Comparison of ENCODE assay signal across 17 cellular contexts in the genomic region with DNA sequence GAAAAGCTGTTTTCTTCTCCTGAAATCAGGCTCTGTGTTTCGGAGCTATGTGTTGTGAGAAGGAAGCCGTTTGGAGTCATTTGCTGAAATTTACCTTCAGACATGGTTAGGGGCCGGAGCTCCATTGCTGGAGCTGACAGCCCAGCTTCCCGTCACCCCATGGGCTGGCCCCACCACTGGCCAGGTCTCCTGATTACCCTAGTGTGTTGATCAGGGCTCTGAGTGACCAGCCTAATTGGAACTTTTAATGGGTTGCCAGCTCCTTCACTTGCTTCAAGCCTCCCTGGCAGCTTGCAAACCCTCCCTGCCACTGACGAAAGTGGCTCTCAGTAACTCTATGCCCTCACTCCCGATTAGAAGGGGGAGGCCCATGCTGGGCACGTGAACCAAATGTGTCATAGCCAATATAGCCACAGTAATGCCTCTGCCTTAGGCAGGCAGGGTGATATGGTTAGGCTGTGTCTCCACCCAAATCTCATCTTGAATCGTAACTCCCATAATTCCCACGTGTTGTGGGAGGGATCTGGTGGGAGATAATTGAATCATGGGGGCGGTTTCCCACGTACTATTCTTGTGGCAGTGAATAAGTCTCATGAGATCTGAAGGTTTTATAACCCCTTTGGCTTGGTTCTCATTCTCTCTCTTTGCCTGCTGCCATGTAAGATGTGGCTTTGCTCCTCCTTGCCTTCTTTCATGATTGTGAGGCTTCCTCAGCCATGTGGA.
DNase-seq lines count a peak whose midpoint lies in the region; ATAC-seq and TF ChIP-seq lines count a peak whose summit lies in the region.
"Had no signal": no experiment of that assay in that cellular context is flagged by ENCODE, and none has a peak within 500 bp of the region (broad histone marks: within the 10 kb centered on the region; RNA-seq: fewer than 3 reads in every experiment).

No MANE protein-coding gene starts in this region.

- TF ChIP-seq CTCF in BE2C (IDR thresholded peaks at IDR 0.05; ENCODE audit: low read depth, low read length) (no peak), HEK293 (tag by site-specific recombination; IDR thresholded peaks at IDR 0.05) (no peak), heart right ventricle (IDR thresholded peaks at IDR 0.05) (no peak)

- POLR2A ChIA-PET in HEK293 (lab: Yijun Ruan, JAX), result no interaction called here

- H3K27ac ChIP-seq in HEK293 (ENCODE audit: extremely low read depth, low read depth, low read length), result no peak overlapping the region
- no peak overlapping the region for H3K27ac ChIP-seq in heart right ventricle
- no peak overlapping the region for H3K27ac ChIP-seq in neuronal stem cell (replicated peaks; ENCODE audit: low read length)
- H3K27ac ChIP-seq: A549, GM23248 had no signal

- H3K36me3 ChIP-seq in BE2C (no peaks in the 10 kb centered on the region), HEK293 (ENCODE audit: control insufficient read depth in 2 of 2, insufficient read depth in 1 of 2, low read length in 2 of 2) (peaks cover 0 to 3% of the 10 kb centered on the region in 2 experiments; a peak in 1 of 3 replicates), heart right ventricle (no peaks in the 10 kb centered on the region), neuronal stem cell (replicated peaks in 1 of 2; ENCODE audit: control insufficient read depth in 2 of 2, insufficient read depth in 2 of 2, low read length in 2 of 2) (no peaks in the 10 kb centered on the region)

- DNase-seq in BE2C (peak; percentile 22), heart right ventricle (no peak), neuronal stem cell (ENCODE audit: low spot score) (no peak), SIG-M5 treated with dmso at 0.1 percent for 504 hours (lab: John Stamatoyannopoulos, UW; ENCODE audit: unreplicated experiment) (no peak)
- no peak for DNase-seq in activated T-cell treated with anti-CD3 and anti-CD28 coated beads, Interleukin-2, amount 50 U/mL, for 72 hours
- DNase-seq in activated naive CD4-positive, alpha-beta T cell treated with anti-CD3 and anti-CD28 coated beads, Interleukin-2, amount 50 U/mL, for 16 hours, result no peak
- DNase-seq: CD8-positive, alpha-beta T cell; COR-L47; DMS153; DND-41; GDM1; GM23248; H7 had no signal

- no peak overlapping the region for H3K18ac ChIP-seq in neuronal stem cell (ENCODE audit: low read length)

- no peak overlapping the region for H4K8ac ChIP-seq in neuronal stem cell (ENCODE audit: low read depth, low read length)

- H3K4me1 ChIP-seq in BE2C (peaks cover 4% of the 10 kb centered on the region; the same call in 1 of the 2 replicates), HEK293 (ENCODE audit: control insufficient read depth, insufficient read depth, low read length) (no peaks in the 10 kb centered on the region), heart right ventricle (peaks cover 0 to 13% (median 5%) of the 10 kb centered on the region in 9 donors), neuronal stem cell (ENCODE audit: control insufficient read depth in 2 of 2, insufficient read depth in 1 of 2, low read depth in 1 of 2, low read length in 2 of 2) (peaks cover 0 to 11% of the 10 kb centered on the region in 2 donors)
- H3K4me1 ChIP-seq: A549 had no signal

- no peak overlapping the region for H2AK5ac ChIP-seq in neuronal stem cell (ENCODE audit: low read depth, low read length)

- no peak overlapping the region for H2BK12ac ChIP-seq in neuronal stem cell (ENCODE audit: low read length)

- H3K27me3 ChIP-seq in BE2C (no peaks in the 10 kb centered on the region), heart right ventricle (peaks cover 0 to 5% (median 0%) of the 10 kb centered on the region in 7 donors), neuronal stem cell (ENCODE audit: control insufficient read depth in 3 of 3, insufficient read depth in 3 of 3, low read depth in 1 of 3, low read length in 3 of 3) (no peaks in the 10 kb centered on the region)

- H3K23ac ChIP-seq in neuronal stem cell (ENCODE audit: low read depth, low read length, poor library complexity), result peak overlapping the region; percentile 14

- peak in 5 of 8 donors; percentile 37 to 62 (median 49) for ATAC-seq in heart right ventricle
- no peak for ATAC-seq in activated T-cell treated with anti-CD3 and anti-CD28 coated beads, Interleukin-2, amount 50 U/mL, for 72 hours (replicated peaks in 1 of 2)
- ATAC-seq: A549; CD8-positive, alpha-beta T cell had no signal

- H3K4ac ChIP-seq in neuronal stem cell (ENCODE audit: low read length), result no peak overlapping the region

- no peak overlapping the region for H2BK5ac ChIP-seq in neuronal stem cell (ENCODE audit: low read length)

- H3K9me3 Mint-ChIP-seq in activated T-cell treated with anti-CD3 and anti-CD28 coated beads, Interleukin-2, amount 50 U/mL, for 72 hours, result no peaks in the 10 kb centered on the region
- H3K9me3 Mint-ChIP-seq: CD14-positive monocyte; CD8-positive, alpha-beta T cell; IgD-negative memory B cell had no signal

- CTCF ChIA-PET in HEK293 (lab: Yijun Ruan, JAX), result interaction anchor here (0.6 kb wide), 2 partner anchors 16 to 17 kb away, joined by 3 read pairs; no protein-coding TSS in a partner anchor

- no peaks in the 10 kb centered on the region for H3K27me3 Mint-ChIP-seq in activated T-cell treated with anti-CD3 and anti-CD28 coated beads, Interleukin-2, amount 50 U/mL, for 72 hours (ENCODE audit: low read depth)

- H3K4me3 ChIP-seq in BE2C (ENCODE audit: low read depth, low read length) (no peak overlapping the region), HEK293 (ENCODE audit: low read depth, low read length) (no peak overlapping the region), heart right ventricle (no peak overlapping the region), neuronal stem cell (ENCODE audit: low read length in 2 of 2) (no peak overlapping the region)
- H3K4me3 ChIP-seq: A549, GM23248 had no signal

- no peak overlapping the region for H2BK15ac ChIP-seq in neuronal stem cell (ENCODE audit: low read length)

- H3K9me3 ChIP-seq in BE2C (no peaks in the 10 kb centered on the region), HEK293 (ENCODE audit: control insufficient read depth, insufficient read depth, low read depth, low read length) (no peaks in the 10 kb centered on the region), heart right ventricle (no peaks in the 10 kb centered on the region), neuronal stem cell (replicated peaks in 1 of 2; ENCODE audit: control insufficient read depth in 2 of 2, insufficient read depth in 1 of 2, low read depth in 1 of 2, low read length in 2 of 2) (no peaks in the 10 kb centered on the region)
- H3K9me3 ChIP-seq: A549 had no signal

- no peaks in the 10 kb centered on the region for H3K79me1 ChIP-seq in neuronal stem cell (ENCODE audit: low read depth, low read length)

- H3K36me3 Mint-ChIP-seq in activated T-cell treated with anti-CD3 and anti-CD28 coated beads, Interleukin-2, amount 50 U/mL, for 72 hours (ENCODE audit: insufficient read depth in 2 of 2), result no peaks in the 10 kb centered on the region
- H3K36me3 Mint-ChIP-seq: CD14-positive monocyte; CD8-positive, alpha-beta T cell; IgD-negative memory B cell had no signal

- H3K4me1 Mint-ChIP-seq in activated T-cell treated with anti-CD3 and anti-CD28 coated beads, Interleukin-2, amount 50 U/mL, for 72 hours (ENCODE audit: low read depth), result no peaks in the 10 kb centered on the region
- H3K4me1 Mint-ChIP-seq: CD14-positive monocyte, IgD-negative memory B cell had no signal

- no peak overlapping the region for H3K9ac ChIP-seq in neuronal stem cell (ENCODE audit: low read depth, low read length, poor library complexity)
- H3K9ac ChIP-seq: GM23248 had no signal

- H2BK120ac ChIP-seq in neuronal stem cell (ENCODE audit: low read depth, low read length), result no peak overlapping the region

- intact Hi-C loops in heart right ventricle (cut with DNase I), result no loop called here

- H3K27ac Mint-ChIP-seq in activated T-cell treated with anti-CD3 and anti-CD28 coated beads, Interleukin-2, amount 50 U/mL, for 72 hours, result no peak overlapping the region
- H3K27ac Mint-ChIP-seq: CD14-positive monocyte; CD8-positive, alpha-beta T cell; IgD-negative memory B cell had no signal

- H2AFZ ChIP-seq in neuronal stem cell (ENCODE audit: low read length), result no peak overlapping the region
- H2AFZ ChIP-seq: GM23248 had no signal

- H3K4me3 Mint-ChIP-seq in activated T-cell treated with anti-CD3 and anti-CD28 coated beads, Interleukin-2, amount 50 U/mL, for 72 hours, result no peak overlapping the region
- H3K4me3 Mint-ChIP-seq: CD14-positive monocyte; CD8-positive, alpha-beta T cell; IgD-negative memory B cell had no signal

- WGBS in heart right ventricle, 2 donors, result 74 to 77% methylated on average over 11 of the region's 11 CpGs
- no CpG with 5 or more reads among the region's 11 CpGs for WGBS in neuronal stem cell (ENCODE audit: extremely low coverage in 2 of 2, insufficient read length in 2 of 2, insufficient replicate concordance in 1 of 2), 2 donors

- no peak overlapping the region for H4K91ac ChIP-seq in neuronal stem cell (ENCODE audit: low read depth, low read length, poor library complexity)

- H3K4me2 ChIP-seq in neuronal stem cell (ENCODE audit: insufficient read depth, low read length, poor library complexity, severe bottlenecking), result no peak overlapping the region
- H3K4me2 ChIP-seq: A549 had no signal

- H3K14ac ChIP-seq in neuronal stem cell (ENCODE audit: low read length), result no peak overlapping the region

TF ChIP-seq in HEK293, 187 proteins besides CTCF, POLR2A, EP300 and RAD21:
- TF ChIP-seq ZNF433 (tag by site-specific recombination; IDR thresholded peaks at IDR 0.05; ENCODE audit: low read depth), result no peak
- no peak for TF ChIP-seq ZNF404 (tag by site-specific recombination; IDR thresholded peaks at IDR 0.05)
- TF ChIP-seq ZFHX2 (tag by site-specific recombination; conservative IDR thresholded peaks at IDR 0.05), result peak; percentile 90
- no peak for TF ChIP-seq ZNF555 (tag by site-specific recombination; conservative IDR thresholded peaks at IDR 0.05)
- TF ChIP-seq, protein P1, sequence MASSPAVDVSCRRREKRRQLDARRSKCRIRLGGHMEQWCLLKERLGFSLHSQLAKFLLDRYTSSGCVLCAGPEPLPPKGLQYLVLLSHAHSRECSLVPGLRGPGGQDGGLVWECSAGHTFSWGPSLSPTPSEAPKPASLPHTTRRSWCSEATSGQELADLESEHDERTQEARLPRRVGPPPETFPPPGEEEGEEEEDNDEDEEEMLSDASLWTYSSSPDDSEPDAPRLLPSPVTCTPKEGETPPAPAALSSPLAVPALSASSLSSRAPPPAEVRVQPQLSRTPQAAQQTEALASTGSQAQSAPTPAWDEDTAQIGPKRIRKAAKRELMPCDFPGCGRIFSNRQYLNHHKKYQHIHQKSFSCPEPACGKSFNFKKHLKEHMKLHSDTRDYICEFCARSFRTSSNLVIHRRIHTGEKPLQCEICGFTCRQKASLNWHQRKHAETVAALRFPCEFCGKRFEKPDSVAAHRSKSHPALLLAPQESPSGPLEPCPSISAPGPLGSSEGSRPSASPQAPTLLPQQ (tag by site-specific recombination; IDR thresholded peaks at IDR 0.05), result no peak
- TF ChIP-seq ZIC2 (tag by site-specific recombination; IDR thresholded peaks at IDR 0.05), result no peak
- TF ChIP-seq ZNF2 (tag by site-specific recombination; IDR thresholded peaks at IDR 0.05), result no peak
- peak; percentile 88 for TF ChIP-seq EGR2 (tag by site-specific recombination; IDR thresholded peaks at IDR 0.05; ENCODE audit: low read depth)
- TF ChIP-seq ZEB2 (tag by site-specific recombination; IDR thresholded peaks at IDR 0.05), result no peak

Comparison
In these comparisons a context has a peak if more than half of its experiments do, and no peak if none do; other contexts are left out.
1. ATAC-seq: peak in heart right ventricle (5 of 8); none in activated T-cell treated with anti-CD3 and anti-CD28 coated beads, Interleukin-2, amount 50 U/mL, for 72 hours (0 of 2).